10 cellular contexts compared by ENCODE assay signal in genomic region chr12:16076553-16076952, GRCh38.
DNase-seq lines count a peak whose midpoint lies in the region; TF ChIP-seq lines count a peak whose summit lies in the region.
"Had no signal": no experiment of that assay in that cellular context is flagged by ENCODE, and none has a peak within 500 bp of the region (broad histone marks: within the 10 kb centered on the region; RNA-seq: fewer than 3 reads in every experiment).

No MANE protein-coding gene starts in this region.

- H3K4me2 ChIP-seq in H9 (ENCODE audit: insufficient read depth, insufficient read length, low read length) (no peak overlapping the region), MM.1S (ENCODE audit: low read depth, low read length) (no peak overlapping the region)
- H3K4me2 ChIP-seq: BLaER1 treated with 17β-estradiol and CSF1 and Interleukin-3, amounts not matched to agents 10 nM and 100 nM had no signal

- no peak overlapping the region for H4K91ac ChIP-seq in H9 (ENCODE audit: insufficient read length, low read depth, low read length)

- intact Hi-C loops in sigmoid colon (cut with DNase I), result no loop called here

- no peak overlapping the region for H3K18ac ChIP-seq in H9 (ENCODE audit: insufficient read length, low read depth, low read length)

- H4K5ac ChIP-seq in H9 (ENCODE audit: insufficient read length, low read depth, low read length), result no peak overlapping the region

- H3K4ac ChIP-seq in H9 (ENCODE audit: low read depth, low read length), result no peak overlapping the region

- H3K9me3 ChIP-seq in H9 (ENCODE audit: control insufficient read depth, low read depth, low read length) (no peaks in the 10 kb centered on the region), MM.1S (replicated peaks; ENCODE audit: insufficient read depth, low read length) (no peaks in the 10 kb centered on the region), sigmoid colon (no peaks in the 10 kb centered on the region)
- H3K9me3 ChIP-seq: BLaER1 treated with 17β-estradiol and CSF1 and Interleukin-3, amounts not matched to agents 10 nM and 100 nM had no signal

- H4K20me1 ChIP-seq in H9 (ENCODE audit: control insufficient read depth, insufficient read depth, insufficient read length) (no peaks in the 10 kb centered on the region), MM.1S (ENCODE audit: insufficient read depth, low read length) (no peaks in the 10 kb centered on the region)
- H4K20me1 ChIP-seq: BLaER1 treated with 17β-estradiol and CSF1 and Interleukin-3, amounts not matched to agents 10 nM and 100 nM had no signal

- no peak overlapping the region for H3K56ac ChIP-seq in H9 (ENCODE audit: insufficient read length, low read depth, low read length)

- no peak overlapping the region for H2BK120ac ChIP-seq in H9 (ENCODE audit: low read depth, low read length, poor library complexity, severe bottlenecking)

- TF ChIP-seq CTCF in H9 (conservative IDR thresholded peaks at IDR 0.05) (peak; percentile 77), MM.1S (IDR thresholded peaks at IDR 0.05; ENCODE audit: low read length) (peak; percentile 59), sigmoid colon (IDR thresholded peaks at IDR 0.05) (no peak)

- no peak overlapping the region for H2BK20ac ChIP-seq in H9 (ENCODE audit: low read depth, low read length, poor library complexity, severe bottlenecking)

- H3K79me2 ChIP-seq in H9 (ENCODE audit: insufficient read depth, low read length), result no peaks in the 10 kb centered on the region
- H3K79me2 ChIP-seq in MM.1S (ENCODE audit: low read length), result no peaks in the 10 kb centered on the region

- no peaks in the 10 kb centered on the region for H3K36me3 Mint-ChIP-seq in H9 (ENCODE audit: insufficient read depth in 1 of 3, low read depth in 3 of 3)
- H3K36me3 Mint-ChIP-seq: activated naive CD8-positive, alpha-beta T cell had no signal

- H3K27me3 Mint-ChIP-seq in H9 (ENCODE audit: low read depth), result no peaks in the 10 kb centered on the region
- H3K27me3 Mint-ChIP-seq: activated naive CD8-positive, alpha-beta T cell had no signal

- H3K14ac ChIP-seq in H9 (ENCODE audit: insufficient read depth, low read length), result no peak overlapping the region

- H2AK5ac ChIP-seq in H9 (ENCODE audit: insufficient read length, low read length), result no peak overlapping the region

- no peaks in the 10 kb centered on the region for H3K9me3 Mint-ChIP-seq in H9

- no peaks in the 10 kb centered on the region for H3K23me2 ChIP-seq in H9 (ENCODE audit: insufficient read length, low read depth, low read length, poor library complexity, severe bottlenecking)

- no peak overlapping the region for H2BK5ac ChIP-seq in H9 (ENCODE audit: insufficient read length, low read length)

- no peaks in the 10 kb centered on the region for H3K36me3 ChIP-seq in MM.1S (replicated peaks; ENCODE audit: insufficient read depth, low read length)
- no peaks in the 10 kb centered on the region for H3K36me3 ChIP-seq in sigmoid colon
- H3K36me3 ChIP-seq: BLaER1 treated with 17β-estradiol and CSF1 and Interleukin-3, amounts not matched to agents 10 nM and 100 nM had no signal

- H2AFZ ChIP-seq in H9 (ENCODE audit: low read length), result no peak overlapping the region
- no peak overlapping the region for H2AFZ ChIP-seq in MM.1S (ENCODE audit: low read length)

- H3K9ac ChIP-seq in H9 (ENCODE audit: extremely low read depth, insufficient read length, low read length), result no peak overlapping the region
- no peak overlapping the region for H3K9ac ChIP-seq in MM.1S (ENCODE audit: low read length)
- H3K9ac ChIP-seq: BLaER1 treated with 17β-estradiol and CSF1 and Interleukin-3, amounts not matched to agents 10 nM and 100 nM had no signal

- H3T11ph ChIP-seq in H9 (ENCODE audit: low read length), result no peak overlapping the region

- H3K4me3 Mint-ChIP-seq in H9, result no peak overlapping the region
- H3K4me3 Mint-ChIP-seq: activated naive CD8-positive, alpha-beta T cell had no signal

- H4K8ac ChIP-seq in H9 (replicated peaks; ENCODE audit: insufficient read length, low read depth, low read length), result no peak overlapping the region

- H3K4me3 ChIP-seq in MM.1S (ENCODE audit: low read length) (no peak overlapping the region), sigmoid colon (no peak overlapping the region)
- H3K4me3 ChIP-seq: BLaER1 treated with 17β-estradiol and CSF1 and Interleukin-3, amounts not matched to agents 10 nM and 100 nM had no signal

- no peaks in the 10 kb centered on the region for H3K4me1 Mint-ChIP-seq in H9

- DNase-seq in NCI-H2196 (lab: John Stamatoyannopoulos, UW; ENCODE audit: unreplicated experiment) (peak; percentile 2), NCI-H2196 treated with DMSO at 0.1 percent for 48 hours (lab: John Stamatoyannopoulos, UW; ENCODE audit: unreplicated experiment) (no peak), H9 (peak; percentile 45), MM.1S (peak; percentile 58), SKM-1 treated with dmso at 0.1 percent for 144 hours (lab: John Stamatoyannopoulos, UW; ENCODE audit: unreplicated experiment) (peak; percentile 8), kidney tubule cell (ENCODE audit: low spot score) (peak; percentile 58), sigmoid colon (no peak)
- no peak for DNase-seq in central memory CD4-positive, alpha-beta T cell

- H3K4me1 ChIP-seq in H9 (ENCODE audit: insufficient read depth, low read length) (no peaks in the 10 kb centered on the region), MM.1S (ENCODE audit: low read length) (no peaks in the 10 kb centered on the region), sigmoid colon (no peaks in the 10 kb centered on the region)
- H3K4me1 ChIP-seq: BLaER1 treated with 17β-estradiol and CSF1 and Interleukin-3, amounts not matched to agents 10 nM and 100 nM had no signal

- no peaks in the 10 kb centered on the region for H3F3A ChIP-seq in MM.1S (ENCODE audit: insufficient read depth, low read length)

- no peak overlapping the region for H3K23ac ChIP-seq in H9 (ENCODE audit: insufficient read length, low read depth, low read length)

- no peak overlapping the region for H3K27ac Mint-ChIP-seq in H9
- H3K27ac Mint-ChIP-seq: activated naive CD8-positive, alpha-beta T cell had no signal

- H2BK15ac ChIP-seq in H9 (ENCODE audit: low read depth, low read length), result no peak overlapping the region

- H2BK12ac ChIP-seq in H9 (ENCODE audit: insufficient read length, low read depth, low read length), result no peak overlapping the region

- no peak for TF ChIP-seq POLR2A in sigmoid colon (IDR thresholded peaks at IDR 0.05)

- TF ChIP-seq EP300 in sigmoid colon (IDR thresholded peaks at IDR 0.05), result no peak

- H3K79me1 ChIP-seq in H9 (ENCODE audit: insufficient read depth, low read depth, low read length, poor library complexity, severe bottlenecking), result no peaks in the 10 kb centered on the region

- H3K27me3 ChIP-seq in H9 (ENCODE audit: insufficient read depth, low read length) (no peaks in the 10 kb centered on the region), MM.1S (replicated peaks; ENCODE audit: insufficient read depth, low read length) (no peaks in the 10 kb centered on the region), sigmoid colon (no peaks in the 10 kb centered on the region)
- H3K27me3 ChIP-seq: BLaER1 treated with 17β-estradiol and CSF1 and Interleukin-3, amounts not matched to agents 10 nM and 100 nM had no signal

- H3K9me2 ChIP-seq in MM.1S (replicated peaks; ENCODE audit: insufficient read depth, low read length), result no peaks in the 10 kb centered on the region

- WGBS in H9 (ENCODE audit: extremely low coverage, insufficient read length, low lambda C conversion rate), result no CpG with 5 or more reads among the region's 2 CpGs
- 35 to 53% methylated on average over 2 of the region's 2 CpGs for WGBS in sigmoid colon, 2 donors

- H3K27ac ChIP-seq in H9 (ENCODE audit: insufficient read length, low read depth, low read length) (no peak overlapping the region), MM.1S (ENCODE audit: low read length) (no peak overlapping the region), sigmoid colon (no peak overlapping the region)
- H3K27ac ChIP-seq: BLaER1 treated with 17β-estradiol and CSF1 and Interleukin-3, amounts not matched to agents 10 nM and 100 nM had no signal

Comparison
In these comparisons a context has a peak if more than half of its experiments do, and no peak if none do; other contexts are left out.
1. DNase-seq: peak in NCI-H2196 (single experiment), H9 (single experiment), MM.1S (single experiment), SKM-1 treated with dmso at 0.1 percent for 144 hours (single experiment) and kidney tubule cell (single experiment); none in NCI-H2196 treated with DMSO at 0.1 percent for 48 hours (single experiment), central memory CD4-positive, alpha-beta T cell (single experiment) and sigmoid colon (single experiment).
2. CTCF ChIP-seq: peak in H9 (single experiment) and MM.1S (single experiment); none in sigmoid colon (0 of 4).